Comparison of ENCODE assay signal across 15 cellular contexts in genomic region chr10:72455889-72456588, GRCh38.
A peak's percentile ranks its signal among the peaks of the same experiment; 100 is the strongest.
DNase-seq lines count a peak whose midpoint lies in the region; ATAC-seq and FAIRE-seq lines count a peak whose summit lies in the region.
"Had no signal": no experiment of that assay in that cellular context is flagged by ENCODE, and none has a peak within 500 bp of the region (broad histone marks: within the 10 kb centered on the region; RNA-seq: fewer than 3 reads in every experiment).

No MANE protein-coding gene starts in this region.

- H3K9me3 ChIP-seq in small intestine (ENCODE audit: control insufficient read depth, low read depth) = no peaks in the 10 kb centered on the region
- H3K9me3 ChIP-seq: esophagus muscularis mucosa, upper lobe of left lung had no signal

- no peak for ATAC-seq in activated CD4-positive, alpha-beta T cell treated with anti-CD3 and anti-CD28 coated beads for 36 hours
- ATAC-seq: activated CD8-positive, alpha-beta memory T cell treated with anti-CD3 and anti-CD28 coated beads, Interleukin-2, amount 10 ng/mL, durations not matched to agents 7 days and 5 days; T-cell had no signal

- WGBS in small intestine, 3 donors = 54 to 87% (median 75%) methylated on average over 3 of the region's 3 CpGs

- no peaks in the 10 kb centered on the region for H3K9me3 Mint-ChIP-seq in activated CD4-positive, alpha-beta T cell treated with anti-CD3 and anti-CD28 coated beads for 36 hours (ENCODE audit: low read depth)
- H3K9me3 Mint-ChIP-seq: immature natural killer cell, T-cell had no signal

- H3K27me3 ChIP-seq in small intestine (ENCODE audit: control insufficient read depth in 2 of 2, insufficient read depth in 2 of 2, low read length in 2 of 2) = no peaks in the 10 kb centered on the region
- H3K27me3 ChIP-seq: esophagus muscularis mucosa, upper lobe of left lung had no signal

- no peak overlapping the region for H3K4me3 ChIP-seq in small intestine (ENCODE audit: low read depth in 1 of 2, low read length in 2 of 2)
- H3K4me3 ChIP-seq: esophagus muscularis mucosa, upper lobe of left lung had no signal

- H3K36me3 Mint-ChIP-seq in activated CD4-positive, alpha-beta T cell treated with anti-CD3 and anti-CD28 coated beads for 36 hours (ENCODE audit: low read depth) = peaks cover 3% of the 10 kb centered on the region

- CTCF ChIA-PET in activated CD4-positive, alpha-beta T cell treated with anti-CD3 and anti-CD28 coated beads for 36 hours (lab: Charles Lee) = interaction anchor here (0.6 to 1.4 kb wide), 3 partner anchors 10 to 479 kb away, joined by 3 read pairs; no protein-coding TSS in a partner anchor

- peaks cover 0 to 2% of the 10 kb centered on the region in 2 donors for H3K36me3 ChIP-seq in small intestine (ENCODE audit: control insufficient read depth in 2 of 2, insufficient read depth in 2 of 2, low read length in 2 of 2)

- intact Hi-C loops in activated CD4-positive, alpha-beta T cell treated with anti-CD3 and anti-CD28 coated beads for 36 hours (cut with DNase I, micrococcal nuclease) = no loop called here

- POLR2A ChIA-PET in activated CD4-positive, alpha-beta T cell treated with anti-CD3 and anti-CD28 coated beads for 36 hours (lab: Charles Lee) = no interaction called here

- no peaks in the 10 kb centered on the region for H3K27me3 Mint-ChIP-seq in activated CD4-positive, alpha-beta T cell treated with anti-CD3 and anti-CD28 coated beads for 36 hours
- H3K27me3 Mint-ChIP-seq: activated CD8-positive, alpha-beta memory T cell treated with anti-CD3 and anti-CD28 coated beads, Interleukin-2, amount 10 ng/mL, durations not matched to agents 7 days and 5 days; T-cell had no signal

- DNase-seq in SIG-M5 treated with dmso at 0.1 percent for 504 hours (lab: John Stamatoyannopoulos, UW; ENCODE audit: unreplicated experiment) = peak; percentile 58
- no peak for DNase-seq in SIG-M5 (lab: John Stamatoyannopoulos, UW)
- peak; percentile 28 for DNase-seq in SK-MEL-5 (ENCODE audit: low read depth, low spot score)
- DNase-seq in foreskin melanocyte = peak; percentile 17
- DNase-seq in small intestine = peak; percentile 9
- no peak for DNase-seq in activated CD4-positive, alpha-beta T cell treated with anti-CD3 and anti-CD28 coated beads for 36 hours
- DNase-seq in cerebellar nuclear complex (lab: John Stamatoyannopoulos, UW) = no peak
- no peak for DNase-seq in NCI-H187 treated with DMSO at 0.1 percent for 48 hours (lab: John Stamatoyannopoulos, UW)
- DNase-seq: activated CD8-positive, alpha-beta memory T cell treated with anti-CD3 and anti-CD28 coated beads, Interleukin-2, amount 10 ng/mL, durations not matched to agents 7 days and 5 days; immature natural killer cell; NCI-H345; posterior cingulate gyrus; T-cell; upper lobe of left lung had no signal

- H3K27ac ChIP-seq in small intestine (ENCODE audit: low read depth in 1 of 2, low read length in 1 of 2) = peak overlapping the region in 1 of 2 donors; percentile 8
- H3K27ac ChIP-seq: esophagus muscularis mucosa, upper lobe of left lung had no signal

- in situ Hi-C loops in SK-MEL-5 (cut with HindIII; ENCODE audit: low pct_unique_long_range_greater_than_20kb, low sequenced_read_pairs) = no loop called here

- no peaks in the 10 kb centered on the region for H3K4me1 Mint-ChIP-seq in activated CD4-positive, alpha-beta T cell treated with anti-CD3 and anti-CD28 coated beads for 36 hours
- H3K4me1 Mint-ChIP-seq: activated CD8-positive, alpha-beta memory T cell treated with anti-CD3 and anti-CD28 coated beads, Interleukin-2, amount 10 ng/mL, durations not matched to agents 7 days and 5 days; immature natural killer cell; T-cell had no signal

- no peaks in the 10 kb centered on the region for H3K4me1 ChIP-seq in small intestine (ENCODE audit: control insufficient read depth in 2 of 2, insufficient read depth in 1 of 2, low read depth in 1 of 2, low read length in 1 of 2)
- H3K4me1 ChIP-seq: upper lobe of left lung had no signal

- H3K27ac Mint-ChIP-seq in activated CD4-positive, alpha-beta T cell treated with anti-CD3 and anti-CD28 coated beads for 36 hours = no peak overlapping the region
- H3K27ac Mint-ChIP-seq: activated CD8-positive, alpha-beta memory T cell treated with anti-CD3 and anti-CD28 coated beads, Interleukin-2, amount 10 ng/mL, durations not matched to agents 7 days and 5 days; immature natural killer cell; T-cell had no signal

- no peak for FAIRE-seq in small intestine (lab: Jason Lieb, UNC)

- H3K4me3 Mint-ChIP-seq in activated CD4-positive, alpha-beta T cell treated with anti-CD3 and anti-CD28 coated beads for 36 hours = no peak overlapping the region
- H3K4me3 Mint-ChIP-seq: activated CD8-positive, alpha-beta memory T cell treated with anti-CD3 and anti-CD28 coated beads, Interleukin-2, amount 10 ng/mL, durations not matched to agents 7 days and 5 days; immature natural killer cell; T-cell had no signal

Comparison
In these comparisons a context has a peak if more than half of its experiments do, and no peak if none do; other contexts are left out.
1. DNase-seq: peak in SIG-M5 treated with dmso at 0.1 percent for 504 hours (single experiment), SK-MEL-5 (single experiment), foreskin melanocyte (single experiment) and small intestine (single experiment); none in SIG-M5 (single experiment), activated CD4-positive, alpha-beta T cell treated with anti-CD3 and anti-CD28 coated beads for 36 hours (single experiment), cerebellar nuclear complex (0 of 2) and NCI-H187 treated with DMSO at 0.1 percent for 48 hours (single experiment).